Comparison of ENCODE assay signal across 9 cellular contexts in the genomic region with DNA sequence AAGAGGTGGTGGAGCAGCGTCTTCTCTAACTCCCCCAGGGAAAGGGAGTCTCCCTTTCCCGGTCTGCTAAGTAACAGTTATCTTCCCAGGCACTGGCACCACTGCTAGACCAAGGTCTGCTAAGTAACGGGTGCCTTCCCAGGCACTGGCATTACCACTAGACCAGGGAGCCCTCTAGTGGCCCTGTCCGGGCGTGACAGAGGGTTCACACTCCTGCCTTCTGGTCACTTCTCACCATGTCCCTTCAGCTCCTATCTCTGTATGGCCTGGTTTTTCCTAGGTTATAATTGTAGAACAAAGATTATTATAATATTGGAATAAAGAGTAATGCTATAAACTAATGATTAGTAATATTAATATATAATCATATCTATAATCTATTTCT. TPM values are rescaled to one million over a fixed set of nuclear protein-coding genes. Genes with fewer than 3 reads are reported as not detected.
DNase-seq lines count a peak whose midpoint lies in the region; ATAC-seq and TF ChIP-seq lines count a peak whose summit lies in the region.
"Not testable (repeated sequence)": the region's sequence is repeated elsewhere in the genome, so short reads cannot be mapped to it uniquely, and the experiment has no call there.
"Had no signal": no experiment of that assay in that cellular context is flagged by ENCODE, and none has a peak within 500 bp of the region (broad histone marks: within the 10 kb centered on the region; RNA-seq: fewer than 3 reads in every experiment).

No MANE protein-coding gene starts in this region.

- H3K27ac ChIP-seq in OCI-LY3 (ENCODE audit: low read length) (peak overlapping the region; percentile 96), dorsolateral prefrontal cortex (peak overlapping the region in 5 of 59 donors; percentile 16 to 86 (median 53))
- not testable (repeated sequence) for H3K27ac ChIP-seq in mesendoderm (ENCODE audit: low read depth, low read length)

- CTCF ChIA-PET in activated CD8-positive, alpha-beta T cell treated with anti-CD3 and anti-CD28 coated beads for 36 hours (lab: Charles Lee), result interaction anchor here (1.2 to 2.4 kb wide), 7 partner anchors 8 to 213 kb away, joined by 3 to 20 read pairs (median 4); no protein-coding TSS in a partner anchor

- DNase-seq in DMS 273 treated with DMSO at 0.1 percent for 48 hours (lab: John Stamatoyannopoulos, UW) (peak; percentile 22), dorsolateral prefrontal cortex (peak; percentile 79 to 94 (median 84)), mesendoderm (peak; percentile 58)
- DNase-seq in activated CD8-positive, alpha-beta T cell treated with anti-CD3 and anti-CD28 coated beads for 36 hours, result peak; percentile 81
- peak; percentile 52 for DNase-seq in stimulated activated CD8-positive, alpha-beta memory T cell treated with anti-CD3 and anti-CD28 coated beads, Interleukin-4, amount 100 ng/mL, for 24 hours (ENCODE audit: low read depth)

- not testable (repeated sequence) for H3K9me3 ChIP-seq in OCI-LY3 (ENCODE audit: insufficient read depth, low read length)

- not testable (repeated sequence) for H3K9me3 Mint-ChIP-seq in activated CD8-positive, alpha-beta T cell treated with anti-CD3 and anti-CD28 coated beads for 36 hours

- not testable (repeated sequence) for H3K27me3 Mint-ChIP-seq in activated CD8-positive, alpha-beta T cell treated with anti-CD3 and anti-CD28 coated beads for 36 hours

- H2BK5ac ChIP-seq in mesendoderm (ENCODE audit: low read length), result not testable (repeated sequence)

- H3K4me1 Mint-ChIP-seq in activated CD8-positive, alpha-beta T cell treated with anti-CD3 and anti-CD28 coated beads for 36 hours (ENCODE audit: low read depth), result peaks cover 45% of the 10 kb centered on the region

- H4K8ac ChIP-seq in mesendoderm (ENCODE audit: low read depth, low read length), result not testable (repeated sequence)

- H3K79me1 ChIP-seq in mesendoderm (ENCODE audit: low read length), result not testable (repeated sequence)

- H3K18ac ChIP-seq in mesendoderm (ENCODE audit: low read length), result not testable (repeated sequence)

- H4K20me1 ChIP-seq in OCI-LY3 (ENCODE audit: insufficient read depth, low read length), result not testable (repeated sequence)

- H3K23ac ChIP-seq in mesendoderm (ENCODE audit: low read length), result not testable (repeated sequence)

- not testable (repeated sequence) for H3K56ac ChIP-seq in mesendoderm (ENCODE audit: low read length)

- H3K4me2 ChIP-seq in OCI-LY3 (ENCODE audit: low read length), result peak overlapping the region; percentile 30; the same call in 1 of the 2 replicates
- H3K4me2 ChIP-seq in mesendoderm (ENCODE audit: low read length), result not testable (repeated sequence)

- H3K4me3 Mint-ChIP-seq in activated CD8-positive, alpha-beta T cell treated with anti-CD3 and anti-CD28 coated beads for 36 hours, result not testable (repeated sequence)

- H3K27me3 ChIP-seq in OCI-LY3 (ENCODE audit: low read depth, low read length); dorsolateral prefrontal cortex; mesendoderm (ENCODE audit: insufficient read depth, low read length, poor library complexity): not testable (repeated sequence)

- H3K79me2 ChIP-seq in OCI-LY3 (ENCODE audit: low read length), result peaks cover 28% of the 10 kb centered on the region
- not testable (repeated sequence) for H3K79me2 ChIP-seq in mesendoderm (ENCODE audit: control insufficient read depth, insufficient read depth, low read length)

- ATAC-seq in GM21447 (IDR thresholded peaks at IDR 0.05; ENCODE audit: unreplicated experiment) (peak; percentile 27), HG03571 (IDR thresholded peaks at IDR 0.05; ENCODE audit: unreplicated experiment) (peak; percentile 13)
- ATAC-seq in activated CD8-positive, alpha-beta T cell treated with anti-CD3 and anti-CD28 coated beads for 36 hours, result peak; percentile 51

- intact Hi-C loops in activated CD8-positive, alpha-beta T cell treated with anti-CD3 and anti-CD28 coated beads for 36 hours (cut with micrococcal nuclease); dorsolateral prefrontal cortex (cut with DNase I): not testable (repeated sequence)

- H2BK15ac ChIP-seq in mesendoderm (replicated peaks; ENCODE audit: low read depth), result not testable (repeated sequence)

- peak overlapping the region; percentile 42 for H3K27ac Mint-ChIP-seq in activated CD8-positive, alpha-beta T cell treated with anti-CD3 and anti-CD28 coated beads for 36 hours

- WGBS in mesendoderm (ENCODE audit: extremely low coverage, insufficient coverage, low lambda C conversion rate), result no CpG with 5 or more reads among the region's 5 CpGs

- H3K36me3 ChIP-seq in OCI-LY3 (replicated peaks; ENCODE audit: low read depth, low read length) (peaks cover 35% of the 10 kb centered on the region), mesendoderm (ENCODE audit: control insufficient read depth, insufficient read depth, low read length) (peaks cover 18% of the 10 kb centered on the region)

- not testable (repeated sequence) for H3K9ac ChIP-seq in OCI-LY3 (ENCODE audit: low read length); mesendoderm (ENCODE audit: low read length)

- not testable (repeated sequence) for H3K4ac ChIP-seq in mesendoderm (ENCODE audit: low read depth, low read length)

- H3K4me3 ChIP-seq in OCI-LY3 (ENCODE audit: low read length); dorsolateral prefrontal cortex; mesendoderm (ENCODE audit: low read length): not testable (repeated sequence)

- H2AFZ ChIP-seq in OCI-LY3 (ENCODE audit: low read depth, low read length), result not testable (repeated sequence)

- not testable (repeated sequence) for H2BK120ac ChIP-seq in mesendoderm (ENCODE audit: low read depth, low read length)

- TF ChIP-seq CTCF in OCI-LY3 (IDR thresholded peaks at IDR 0.05; ENCODE audit: low read depth, low read length) (peak; percentile 8; the same call in 1 of the 2 replicates), dorsolateral prefrontal cortex (IDR thresholded peaks at IDR 0.05 in 54 of 56, conservative IDR thresholded peaks at IDR 0.05 in 2 of 56; ENCODE audit: low read depth in 1 of 56, partially characterized antibody in 56 of 56) (peak in 54 of 56 donors; percentile 21 to 73 (median 56))
- TF ChIP-seq CTCF in activated CD8-positive, alpha-beta T cell treated with anti-CD3 and anti-CD28 coated beads for 36 hours (IDR thresholded peaks at IDR 0.05), result peak; percentile 6

- POLR2A ChIA-PET in activated CD8-positive, alpha-beta T cell treated with anti-CD3 and anti-CD28 coated beads for 36 hours (lab: Charles Lee), result interaction anchor here (1.0 kb wide), 1 partner anchor 9 kb away, joined by 3 read pairs; no protein-coding TSS in a partner anchor

- H3K36me3 Mint-ChIP-seq in activated CD8-positive, alpha-beta T cell treated with anti-CD3 and anti-CD28 coated beads for 36 hours (ENCODE audit: low read depth), result peaks cover 49% of the 10 kb centered on the region

- peaks cover 17% of the 10 kb centered on the region for H3K4me1 ChIP-seq in OCI-LY3 (ENCODE audit: low read length)
- H3K4me1 ChIP-seq in mesendoderm (ENCODE audit: control insufficient read depth, low read depth, low read length), result not testable (repeated sequence)

- H4K5ac ChIP-seq in mesendoderm (ENCODE audit: low read length), result not testable (repeated sequence)

- H2AK5ac ChIP-seq in mesendoderm (ENCODE audit: low read length), result not testable (repeated sequence)

RNA-seq across cellular contexts. Expression of a gene that starts 12.6 kb away (rescaled TPM):
- total RNA-seq in activated CD8-positive, alpha-beta T cell treated with anti-CD3 and anti-CD28 coated beads for 36 hours, result 10 to 100 TPM; 43.7 to 46.8 TPM
- total RNA-seq in dorsolateral prefrontal cortex, result 100 to 1,000 TPM in 5 of 120 experiments, 10 to 100 TPM in 115; 29.6 to 137 (median 52.9) TPM
- 12.7 TPM for polyA plus RNA-seq in mesendoderm (2013, experiment 1 of 2)
- 12.6 TPM for polyA plus RNA-seq in mesendoderm (2013, experiment 2 of 2)

RNA-seq across cellular contexts. Expression of a gene that starts 28.0 kb away (rescaled TPM):
- total RNA-seq in activated CD8-positive, alpha-beta T cell treated with anti-CD3 and anti-CD28 coated beads for 36 hours, result 1 to 10 TPM; 5.8 to 6.6 TPM
- total RNA-seq in dorsolateral prefrontal cortex, result 10 to 100 TPM in 107 of 120 experiments, 1 to 10 TPM in 13; 7.1 to 48.0 (median 17.7) TPM
- polyA plus RNA-seq in mesendoderm (2013, experiment 1 of 2), result 1.7 TPM
- 1.9 TPM for polyA plus RNA-seq in mesendoderm (2013, experiment 2 of 2)

RNA-seq across cellular contexts. Expression of a gene that starts 37.8 kb away (rescaled TPM):
- total RNA-seq in activated CD8-positive, alpha-beta T cell treated with anti-CD3 and anti-CD28 coated beads for 36 hours, result not detected
- under 1 TPM in 2 of 120 experiments, not detected in 118; 0.25 to 0.30 TPM for total RNA-seq in dorsolateral prefrontal cortex
- polyA plus RNA-seq in mesendoderm (2013, experiment 1 of 2), result not detected
- polyA plus RNA-seq in mesendoderm (2013, experiment 2 of 2), result not detected
- total RNA-seq: H4 had no signal

Comparison
In these comparisons a context has a peak if more than half of its experiments do, and no peak if none do; other contexts are left out.
1. DNase-seq: peak in every context shown above with its lines; median percentile 84 in dorsolateral prefrontal cortex; 81 in activated CD8-positive, alpha-beta T cell treated with anti-CD3 and anti-CD28 coated beads for 36 hours; 58 in mesendoderm; 52 in stimulated activated CD8-positive, alpha-beta memory T cell treated with anti-CD3 and anti-CD28 coated beads, Interleukin-4, amount 100 ng/mL, for 24 hours; 22 in DMS 273 treated with DMSO at 0.1 percent for 48 hours.
2. CTCF ChIP-seq: peak in every context shown above with its lines; median percentile 56 in dorsolateral prefrontal cortex; 8 in OCI-LY3; 6 in activated CD8-positive, alpha-beta T cell treated with anti-CD3 and anti-CD28 coated beads for 36 hours.